In the genomic region with DNA sequence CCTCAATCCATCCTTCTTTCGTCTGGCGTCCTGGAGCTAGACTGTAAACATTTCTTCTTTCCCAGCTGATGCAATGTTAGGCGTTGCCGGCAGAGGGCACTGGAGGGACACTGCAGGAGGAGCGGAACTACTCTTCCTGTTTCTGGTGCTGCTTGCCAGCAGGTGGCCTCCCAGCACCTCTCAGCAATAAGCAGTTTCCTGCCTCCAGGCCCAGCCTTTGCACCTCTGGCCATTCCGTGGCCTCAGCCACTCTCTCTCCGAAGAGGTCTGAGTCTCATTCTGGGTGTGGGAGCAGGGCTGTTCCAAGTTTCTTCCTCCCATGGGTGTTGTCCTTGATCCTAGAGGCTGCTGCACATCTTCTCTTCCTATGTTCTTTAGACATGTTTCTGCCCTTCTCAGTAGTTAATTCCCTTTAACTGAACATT, we compare ENCODE assay signal across 8 cellular contexts. TPM values are rescaled to one million over a fixed set of nuclear protein-coding genes. Genes with fewer than 3 reads are reported as not detected.
A peak's percentile ranks its signal among the peaks of the same experiment; 100 is the strongest.
DNase-seq lines count a peak whose midpoint lies in the region; ATAC-seq and TF ChIP-seq lines count a peak whose summit lies in the region.

No MANE protein-coding gene starts in this region.

- no peaks in the 10 kb centered on the region for H3K9me2 ChIP-seq in Loucy (replicated peaks; ENCODE audit: low read depth, low read length)

- no peaks in the 10 kb centered on the region for H3K36me3 ChIP-seq in Loucy (ENCODE audit: insufficient read depth, low read length)
- no peaks in the 10 kb centered on the region for H3K36me3 ChIP-seq in neural progenitor cell

- H3K27me3 Mint-ChIP-seq in activated T-cell treated with anti-CD3 and anti-CD28 coated beads, Interleukin-2, amount 50 U/mL, for 72 hours (ENCODE audit: low read depth), result no peaks in the 10 kb centered on the region
- peaks cover 6% of the 10 kb centered on the region for H3K27me3 Mint-ChIP-seq in neural progenitor cell (ENCODE audit: insufficient read depth, low read depth)

- H2AFZ ChIP-seq in Loucy (ENCODE audit: low read length), result peak overlapping the region; percentile 80
- H2AFZ ChIP-seq in neural progenitor cell (replicated peaks), result no peak overlapping the region

- H3K4me1 Mint-ChIP-seq in activated T-cell treated with anti-CD3 and anti-CD28 coated beads, Interleukin-2, amount 50 U/mL, for 72 hours (ENCODE audit: low read depth), result peaks cover 20% of the 10 kb centered on the region
- H3K4me1 Mint-ChIP-seq in neural progenitor cell, result peaks cover 4% of the 10 kb centered on the region

- H3K9me3 ChIP-seq in Loucy (ENCODE audit: insufficient read depth, low read depth, low read length) (peaks cover 6% of the 10 kb centered on the region; the same call in 1 of the 2 replicates), neural progenitor cell (ENCODE audit: low read depth) (no peaks in the 10 kb centered on the region)

- TF ChIP-seq CTCF in Loucy (conservative IDR thresholded peaks at IDR 0.05; ENCODE audit: low read length) (peak; percentile 100), neural progenitor cell (IDR thresholded peaks at IDR 0.05) (peak; percentile 100)

- H3K4me1 ChIP-seq in Loucy (ENCODE audit: insufficient read depth, low read length, poor library complexity, severe bottlenecking), result no peaks in the 10 kb centered on the region
- no peaks in the 10 kb centered on the region for H3K4me1 ChIP-seq in neural progenitor cell

- peak; percentile 90 for ATAC-seq in GM21737 (IDR thresholded peaks at IDR 0.05; ENCODE audit: unreplicated experiment)
- ATAC-seq in activated T-cell treated with anti-CD3 and anti-CD28 coated beads, Interleukin-2, amount 50 U/mL, for 72 hours (replicated peaks in 1 of 2), result peak; percentile 98

- peaks cover 0 to 5% of the 10 kb centered on the region in 2 donors for H3K9me3 Mint-ChIP-seq in activated T-cell treated with anti-CD3 and anti-CD28 coated beads, Interleukin-2, amount 50 U/mL, for 72 hours
- H3K9me3 Mint-ChIP-seq in neural progenitor cell, result peaks cover 2% of the 10 kb centered on the region

- H3F3A ChIP-seq in Loucy (ENCODE audit: low read depth), result no peaks in the 10 kb centered on the region
- no peaks in the 10 kb centered on the region for H3F3A ChIP-seq in neural progenitor cell (ENCODE audit: low read depth)

- DNase-seq in DMS153 treated with DMSO at 0.1 percent for 48 hours (lab: John Stamatoyannopoulos, UW; ENCODE audit: unreplicated experiment), result peak; percentile 1
- DNase-seq in RPMI7951 (ENCODE audit: low read depth), result peak; percentile 70
- peak; percentile 86 to 89 for DNase-seq in activated T-cell treated with anti-CD3 and anti-CD28 coated beads, Interleukin-2, amount 50 U/mL, for 72 hours
- DNase-seq in fibroblast of peridontal ligament (ENCODE audit: extremely low read depth), result peak; percentile 81
- DNase-seq in neural progenitor cell (ENCODE audit: low spot score), result peak; percentile 91
- DNase-seq in substantia nigra (lab: John Stamatoyannopoulos, UW), result peak in 42 of 49 donors; percentile 18 to 85 (median 68)

- no peak overlapping the region for H3K27ac ChIP-seq in neural progenitor cell
- H3K27ac ChIP-seq in substantia nigra (ENCODE audit: low read depth, low read length, poor library complexity, severe bottlenecking), result no peak overlapping the region

- H3K79me2 ChIP-seq in Loucy (ENCODE audit: insufficient read depth, low read length), result no peaks in the 10 kb centered on the region
- H3K79me2 ChIP-seq in neural progenitor cell (ENCODE audit: low read depth), result no peaks in the 10 kb centered on the region

- peak overlapping the region; percentile 62 for H3K27ac Mint-ChIP-seq in activated T-cell treated with anti-CD3 and anti-CD28 coated beads, Interleukin-2, amount 50 U/mL, for 72 hours
- no peak overlapping the region for H3K27ac Mint-ChIP-seq in neural progenitor cell

- H3K4me3 Mint-ChIP-seq in activated T-cell treated with anti-CD3 and anti-CD28 coated beads, Interleukin-2, amount 50 U/mL, for 72 hours, result peak overlapping the region; percentile 20 to 22
- H3K4me3 Mint-ChIP-seq in neural progenitor cell, result no peak overlapping the region

- H3K4me2 ChIP-seq in Loucy (ENCODE audit: low read depth, low read length, poor library complexity, severe bottlenecking), result no peak overlapping the region
- no peak overlapping the region for H3K4me2 ChIP-seq in neural progenitor cell

- no peaks in the 10 kb centered on the region for H4K20me1 ChIP-seq in Loucy (ENCODE audit: insufficient read depth, low read length, poor library complexity, severe bottlenecking)
- H4K20me1 ChIP-seq in neural progenitor cell (ENCODE audit: low read depth), result no peaks in the 10 kb centered on the region

- no peaks in the 10 kb centered on the region for H3K27me3 ChIP-seq in Loucy (ENCODE audit: insufficient read depth, low read length, poor library complexity, severe bottlenecking)
- H3K27me3 ChIP-seq in neural progenitor cell, result no peaks in the 10 kb centered on the region

- peaks cover 0 to 1% of the 10 kb centered on the region in 2 donors for H3K36me3 Mint-ChIP-seq in activated T-cell treated with anti-CD3 and anti-CD28 coated beads, Interleukin-2, amount 50 U/mL, for 72 hours (ENCODE audit: insufficient read depth in 2 of 2)
- no peaks in the 10 kb centered on the region for H3K36me3 Mint-ChIP-seq in neural progenitor cell

- peak overlapping the region; percentile 5 for H3K9ac ChIP-seq in Loucy (ENCODE audit: low read depth, low read length, poor library complexity, severe bottlenecking)
- no peak overlapping the region for H3K9ac ChIP-seq in neural progenitor cell

- H3K4me3 ChIP-seq in Loucy (ENCODE audit: low read length, poor library complexity, severe bottlenecking) (no peak overlapping the region), neural progenitor cell (no peak overlapping the region)

RNA-seq across cellular contexts. Expression of a gene that starts 7.5 kb away (rescaled TPM):
- total RNA-seq in RPMI7951 (2014; rRNA removed; shearing (Covaris generic)), result not detected in 2 replicates
- under 1 TPM in 1 of 2 donors, not detected in 1; 0.30 TPM for total RNA-seq in activated T-cell treated with anti-CD3 and anti-CD28 coated beads, Interleukin-2, amount 50 U/mL, for 72 hours
- 0.87 and 1.2 TPM in 2 replicates for total RNA-seq in neural progenitor cell (ENCODE audit: low replicate concordance)

Comparison
In these comparisons a context has a peak if more than half of its experiments do, and no peak if none do; other contexts are left out.
1. DNase-seq: peak in every context shown above with its lines; median percentile 91 in neural progenitor cell; 88 in activated T-cell treated with anti-CD3 and anti-CD28 coated beads, Interleukin-2, amount 50 U/mL, for 72 hours; 81 in fibroblast of peridontal ligament; 70 in RPMI7951; 68 in substantia nigra; 1 in DMS153 treated with DMSO at 0.1 percent for 48 hours.